8 cellular contexts compared by ENCODE assay signal in the genomic region with DNA sequence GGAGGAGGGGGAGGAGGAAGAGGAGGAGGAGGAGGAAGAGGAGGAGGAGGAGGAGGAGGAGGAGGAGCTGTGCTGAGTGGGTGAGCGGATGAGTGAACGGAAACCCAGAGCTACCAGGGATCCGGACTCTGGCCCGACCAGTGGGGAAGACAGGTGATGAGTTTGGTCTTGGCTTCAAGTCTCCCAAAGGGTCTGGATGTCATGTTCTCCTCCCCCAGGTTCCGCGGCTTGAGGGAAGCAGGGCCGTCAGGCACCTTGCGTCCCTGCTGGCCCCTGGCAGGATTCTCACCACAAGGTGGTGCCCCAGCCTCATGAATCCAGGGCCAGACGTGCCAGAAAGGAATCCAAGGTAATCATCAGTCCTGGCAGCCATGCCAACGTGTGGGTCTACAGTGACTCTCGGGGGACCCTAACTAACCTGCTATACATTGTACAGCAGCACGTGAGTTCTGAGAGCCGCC. TPM values are rescaled to one million over a fixed set of nuclear protein-coding genes. Genes with fewer than 3 reads are reported as not detected.
DNase-seq lines count a peak whose midpoint lies in the region; TF ChIP-seq lines count a peak whose summit lies in the region.

No MANE protein-coding gene starts in this region.

- DNase-seq in AG10803 (ENCODE audit: low read depth) (peak; percentile 47), GM20000 (ENCODE audit: low spot score) (peak; percentile 55), NCI-H2029 (lab: John Stamatoyannopoulos, UW) (peak; percentile 75), WERI-Rb-1 (peak; percentile 69), kidney epithelial cell (ENCODE audit: low read depth) (no peak), OCI-M2 (lab: John Stamatoyannopoulos, UW; ENCODE audit: unreplicated experiment) (no peak)
- DNase-seq in central memory CD4-positive, alpha-beta T cell = peak; percentile 27
- peak; percentile 49 for DNase-seq in stimulated activated CD4-positive, alpha-beta T cell treated with anti-CD3 and anti-CD28 coated beads, Interleukin-4, amount 100 ng/mL, for 1 hour

- H3K4me3 ChIP-seq in AG10803 (ENCODE audit: low read length) (no peak overlapping the region), WERI-Rb-1 (ENCODE audit: low read depth, low read length) (no peak overlapping the region), kidney epithelial cell (ENCODE audit: low read depth, low read length) (no peak overlapping the region)

- H3K27me3 ChIP-seq in WERI-Rb-1 (ENCODE audit: insufficient read depth, low read depth, severe bottlenecking) (no peaks in the 10 kb centered on the region), kidney epithelial cell (ENCODE audit: control insufficient read depth, insufficient read depth, low read length) (no peaks in the 10 kb centered on the region)

- no peaks in the 10 kb centered on the region for H3K9me3 ChIP-seq in WERI-Rb-1 (ENCODE audit: severe bottlenecking)

- TF ChIP-seq CTCF in AG10803 (conservative IDR thresholded peaks at IDR 0.05; ENCODE audit: low read length) = peak; percentile 66
- TF ChIP-seq CTCF in GM20000 (IDR thresholded peaks at IDR 0.05; ENCODE audit: extremely low read depth, missing control alignments) = no peak
- TF ChIP-seq CTCF in WERI-Rb-1 (IDR thresholded peaks at IDR 0.05; ENCODE audit: low read depth, low read length) = peak; percentile 81
- TF ChIP-seq CTCF in kidney epithelial cell (IDR thresholded peaks at IDR 0.05; ENCODE audit: insufficient read depth, low read length, poor library complexity, severe bottlenecking) = peak; percentile 91

- H3K36me3 ChIP-seq in WERI-Rb-1 (no peaks in the 10 kb centered on the region), kidney epithelial cell (ENCODE audit: control insufficient read depth, insufficient read depth, low read length) (no peaks in the 10 kb centered on the region)

- H3K27ac ChIP-seq in WERI-Rb-1 = no peak overlapping the region

RNA-seq across cellular contexts. Expression of a gene that starts 13.5 kb away (rescaled TPM):
- 4.9 and 7.5 TPM in 2 replicates for total RNA-seq in kidney epithelial cell

RNA-seq across cellular contexts. Expression of a gene that starts 39.4 kb away (rescaled TPM):
- 24.5 and 34.9 TPM in 2 replicates for total RNA-seq in kidney epithelial cell

Comparison
In these comparisons a context has a peak if more than half of its experiments do, and no peak if none do; other contexts are left out.
1. DNase-seq: peak in AG10803 (single experiment), GM20000 (single experiment), NCI-H2029 (single experiment), WERI-Rb-1 (single experiment), central memory CD4-positive, alpha-beta T cell (single experiment) and stimulated activated CD4-positive, alpha-beta T cell treated with anti-CD3 and anti-CD28 coated beads, Interleukin-4, amount 100 ng/mL, for 1 hour (single experiment); none in kidney epithelial cell (single experiment) and OCI-M2 (single experiment).